22 cellular contexts compared by ENCODE assay signal in the genomic region with DNA sequence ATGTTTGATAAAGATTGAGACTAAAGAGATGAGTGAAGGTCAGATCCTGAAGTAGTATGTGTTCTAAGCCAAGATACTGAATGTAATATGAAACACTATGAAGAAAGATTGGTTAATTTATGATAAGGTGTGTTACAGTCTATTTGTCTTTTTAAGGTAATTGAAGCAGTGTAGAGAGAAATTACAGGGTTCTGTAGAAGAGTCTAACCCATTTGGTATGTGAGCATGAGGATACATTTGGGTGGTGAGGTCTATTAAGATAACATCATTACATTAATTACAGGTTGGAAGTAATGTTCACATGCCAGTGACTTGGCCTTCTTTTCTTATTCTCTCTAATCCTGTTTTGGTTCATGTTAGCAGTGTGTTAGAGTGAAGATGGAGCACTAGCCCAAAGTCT.
"Had no signal": no experiment of that assay in that cellular context is flagged by ENCODE, and none has a peak within 500 bp of the region (broad histone marks: within the 10 kb centered on the region; RNA-seq: fewer than 3 reads in every experiment).

No MANE protein-coding gene starts in this region.

- H3K27me3 ChIP-seq: colonic mucosa, esophagus squamous epithelium, gastrocnemius medialis, heart right ventricle, left lung had no signal

- H3K27ac ChIP-seq: colonic mucosa, epithelial cell of prostate, esophagus squamous epithelium, gastrocnemius medialis, heart right ventricle, left lung, lower lobe of right lung had no signal

- H3K9me3 ChIP-seq: colonic mucosa, esophagus squamous epithelium, gastrocnemius medialis, heart right ventricle, left lung, lower lobe of right lung had no signal

- H3K4me1 ChIP-seq: colonic mucosa, left lung, lower lobe of right lung had no signal

- H3K4me3 ChIP-seq: colonic mucosa, esophagus squamous epithelium, gastrocnemius medialis, heart right ventricle, left lung, lower lobe of right lung had no signal

- H3K36me3 ChIP-seq: colonic mucosa had no signal

- DNase-seq: colonic mucosa; cortex of kidney; effector CD8-positive, alpha-beta T cell; effector memory CD8-positive, alpha-beta T cell; endodermal cell; erythroblast; esophagus squamous epithelium; foreskin fibroblast; foreskin melanocyte; gastrocnemius medialis; glutamatergic neuron; head of caudate nucleus; heart right ventricle; hippocampal formation; left cardiac atrium; left lung; left ventricle myocardium superior; lower lobe of right lung; mesendoderm; midbrain; naive thymus-derived CD4-positive, alpha-beta T cell had no signal
